Comparison of ENCODE assay signal across 1 cellular context in genomic region chr1:155082301-155082940, GRCh38.
TF ChIP-seq lines count a peak whose summit lies in the region.

No MANE protein-coding gene starts in this region.

TF ChIP-seq in endothelial cell of umbilical vein, 7 proteins besides CTCF, POLR2A, EP300 and RAD21 (continued from another document):
- no peak for TF ChIP-seq MAX (IDR thresholded peaks at IDR 0.05; ENCODE audit: insufficient read depth, insufficient read length)
- TF ChIP-seq GATA2 (IDR thresholded peaks at IDR 0.05; ENCODE audit: insufficient read depth, insufficient read length, low read depth, low read length): no peak
- TF ChIP-seq MYC (IDR thresholded peaks at IDR 0.05; ENCODE audit: low read depth, low read length): no peak
